Comparison of ENCODE assay signal across 24 cellular contexts in the genomic region with DNA sequence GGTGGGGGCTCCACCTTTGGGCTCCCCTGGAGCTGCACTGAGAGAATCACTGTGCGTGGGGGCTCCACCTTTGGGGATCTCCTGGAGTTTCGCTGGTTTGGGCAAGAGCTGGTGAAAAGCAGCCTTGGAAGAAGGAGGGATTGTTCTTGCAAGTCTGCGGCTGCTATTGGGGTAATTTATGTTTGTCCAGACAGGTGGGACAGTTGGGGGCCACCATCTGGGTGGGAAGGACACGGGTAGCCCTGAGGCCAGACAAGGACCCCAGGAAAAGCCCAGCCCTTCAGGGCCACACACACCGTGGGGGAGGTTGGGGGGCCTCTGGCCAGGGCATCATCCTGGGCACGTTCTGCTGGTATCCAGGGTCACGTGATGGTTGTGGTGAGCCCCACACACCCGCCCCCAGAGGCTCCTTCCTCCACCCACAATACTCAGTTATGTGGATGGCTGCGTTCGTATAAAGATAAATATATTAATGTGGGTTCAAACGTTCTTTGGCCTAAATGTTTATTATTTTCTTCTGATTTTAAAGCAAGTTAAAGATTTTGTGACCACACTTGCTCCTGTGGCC. TPM values are rescaled to one million over a fixed set of nuclear protein-coding genes. Genes with fewer than 3 reads are reported as not detected.
"Had no signal": no experiment of that assay in that cellular context is flagged by ENCODE, and none has a peak within 500 bp of the region (broad histone marks: within the 10 kb centered on the region; RNA-seq: fewer than 3 reads in every experiment).

No MANE protein-coding gene starts in this region.

- H3K27ac ChIP-seq: heart left ventricle, neutrophil, tibial artery, upper lobe of left lung, vagina had no signal

- H3K4me3 ChIP-seq: heart left ventricle, spleen, tibial artery, upper lobe of left lung, vagina had no signal

- H3K4me1 ChIP-seq: heart left ventricle, tibial artery, upper lobe of left lung, vagina had no signal

- H3K27me3 ChIP-seq: neutrophil, upper lobe of left lung, vagina had no signal

- H3K36me3 ChIP-seq: heart left ventricle, neutrophil, tibial artery, upper lobe of left lung, vagina had no signal

- ATAC-seq: sciatic nerve had no signal

- DNase-seq: effector CD4-positive, alpha-beta T cell; heart left ventricle; hippocampal formation; kidney glomerular epithelial cell; mesendoderm; naive B cell; spleen; stimulated activated CD4-positive, alpha-beta T cell treated with anti-CD3 and anti-CD28 coated beads, Interleukin-15, amount 100 ng/mL, for 24 hours; stimulated activated CD4-positive, alpha-beta T cell treated with anti-CD3 and anti-CD28 coated beads, Interleukin-1b, Interleukin-23, amount 100 ng/mL, for 48 hours; stimulated activated CD4-positive, alpha-beta T cell treated with anti-CD3 and anti-CD28 coated beads, Interleukin-4, amount 100 ng/mL, for 24 hours; tibial artery had no signal

- H3K9me3 ChIP-seq: heart left ventricle, neutrophil, spleen, tibial artery, upper lobe of left lung, vagina had no signal

RNA-seq across cellular contexts. Expression of a gene that starts 47.7 kb away (rescaled TPM):
- total RNA-seq: dermis microvascular lymphatic vessel endothelial cell, fibroblast of lung, glomerular endothelial cell, liver, lung microvascular endothelial cell, osteoblast, pulmonary artery endothelial cell, skeletal muscle tissue, temporal lobe had no signal
